ENCODE assay signal across 8 cellular contexts in genomic region chr6:87407531-87407895, GRCh38. TPM values are rescaled to one million over a fixed set of nuclear protein-coding genes. Genes with fewer than 3 reads are reported as not detected.
DNase-seq lines count a peak whose midpoint lies in the region; ATAC-seq, FAIRE-seq and TF ChIP-seq lines count a peak whose summit lies in the region.

No MANE protein-coding gene starts in this region.

- no peaks in the 10 kb centered on the region for H3K36me3 ChIP-seq in heart left ventricle

- peak overlapping the region; percentile 67 for H3K27ac Mint-ChIP-seq in activated T-helper 17 cell treated with anti-CD3 and anti-CD28 coated beads, Interleukin-2, amount 50 U/mL, for 72 hours
- peak overlapping the region; percentile 46 for H3K27ac Mint-ChIP-seq in progenitor cell of endocrine pancreas

- H3K27me3 Mint-ChIP-seq in activated T-helper 17 cell treated with anti-CD3 and anti-CD28 coated beads, Interleukin-2, amount 50 U/mL, for 72 hours, result peaks cover 12% of the 10 kb centered on the region
- H3K27me3 Mint-ChIP-seq in progenitor cell of endocrine pancreas, result peaks cover 6% of the 10 kb centered on the region

- TF ChIP-seq CTCF in heart left ventricle (IDR thresholded peaks at IDR 0.05), result no peak
- no peak for TF ChIP-seq CTCF in progenitor cell of endocrine pancreas (IDR thresholded peaks at IDR 0.05; ENCODE audit: unreplicated experiment)

- no peak for TF ChIP-seq POLR2A in H54 (IDR thresholded peaks at IDR 0.05; ENCODE audit: low read depth, low read length)
- TF ChIP-seq POLR2A in heart left ventricle (IDR thresholded peaks at IDR 0.05), result no peak

- intact Hi-C loops in heart left ventricle (cut with DNase I), result loop anchor here in 4 of 10 donors (5.0 to 10.0 kb wide), 4 partner anchors 65 to 1730 kb away; partner anchors contain the start of genes SLC35A1 (in 2 of the 4) and ZNF292 (in 2 of the 4)

- H3K4me3 ChIP-seq in heart left ventricle, result peak overlapping the region; percentile 54 to 97 (median 91)

- 0% methylated on average over 10 of the region's 10 CpGs for WGBS in heart left ventricle, 4 donors

- H3K36me3 Mint-ChIP-seq in activated T-helper 17 cell treated with anti-CD3 and anti-CD28 coated beads, Interleukin-2, amount 50 U/mL, for 72 hours (ENCODE audit: low read depth), result no peaks in the 10 kb centered on the region
- no peaks in the 10 kb centered on the region for H3K36me3 Mint-ChIP-seq in progenitor cell of endocrine pancreas (ENCODE audit: insufficient read depth)

- DNase-seq in NCI-H187 treated with DMSO at 0.1 percent for 48 hours (lab: John Stamatoyannopoulos, UW), result peak; percentile 28
- no peak for DNase-seq in NCI-H187 (lab: John Stamatoyannopoulos, UW)
- DNase-seq in H54 (ENCODE audit: insufficient read length, low spot score), result peak; percentile 12
- DNase-seq in NCI-H1417 (lab: John Stamatoyannopoulos, UW), result peak in 2 of 3 experiments; percentile 75 to 88
- peak in 3 of 5 donors; percentile 48 to 52 (median 49) for DNase-seq in heart left ventricle
- no peak for DNase-seq in progenitor cell of endocrine pancreas (ENCODE audit: low spot score, unreplicated experiment)

- H3K9me3 Mint-ChIP-seq in activated T-helper 17 cell treated with anti-CD3 and anti-CD28 coated beads, Interleukin-2, amount 50 U/mL, for 72 hours, result no peaks in the 10 kb centered on the region
- H3K9me3 Mint-ChIP-seq in progenitor cell of endocrine pancreas (ENCODE audit: low read depth), result no peaks in the 10 kb centered on the region

- H3K27ac ChIP-seq in heart left ventricle, result peak overlapping the region in 11 of 12 donors; percentile 44 to 88 (median 79)

- no peak for FAIRE-seq in H54 (lab: Jason Lieb, UNC)

- no peaks in the 10 kb centered on the region for H3K27me3 ChIP-seq in heart left ventricle

- no peaks in the 10 kb centered on the region for H3K9me3 ChIP-seq in heart left ventricle

- peak overlapping the region; percentile 79 for H3K4me3 Mint-ChIP-seq in activated T-helper 17 cell treated with anti-CD3 and anti-CD28 coated beads, Interleukin-2, amount 50 U/mL, for 72 hours
- peak overlapping the region; percentile 91 for H3K4me3 Mint-ChIP-seq in progenitor cell of endocrine pancreas (ENCODE audit: low read depth)

- H3K4me1 Mint-ChIP-seq in activated T-helper 17 cell treated with anti-CD3 and anti-CD28 coated beads, Interleukin-2, amount 50 U/mL, for 72 hours, result no peaks in the 10 kb centered on the region
- H3K4me1 Mint-ChIP-seq in progenitor cell of endocrine pancreas (ENCODE audit: low read depth), result peaks cover 2% of the 10 kb centered on the region

- ATAC-seq in activated T-helper 17 cell treated with anti-CD3 and anti-CD28 coated beads, Interleukin-2, amount 50 U/mL, for 72 hours (replicated peaks), result peak; percentile 30
- ATAC-seq in heart left ventricle (peak; percentile 22 to 63 (median 58)), HG03108 (IDR thresholded peaks at IDR 0.05; ENCODE audit: unreplicated experiment) (no peak)

- peaks cover 0 to 11% (median 5%) of the 10 kb centered on the region in 12 donors for H3K4me1 ChIP-seq in heart left ventricle

RNA-seq across cellular contexts. Expression of gene CFAP206, which starts 0.3 kb away (rescaled TPM):
- not detected for total RNA-seq in activated T-helper 17 cell treated with anti-CD3 and anti-CD28 coated beads, Interleukin-2, amount 50 U/mL, for 72 hours
- total RNA-seq in heart left ventricle (under 1 TPM in 7 of 9 donors, not detected in 2; 0.12 to 0.41 (median 0.23) TPM), progenitor cell of endocrine pancreas (1.2 and 1.5 TPM in 2 replicates)
- under 1 TPM; 0.19 to 0.33 TPM for polyA plus RNA-seq in heart left ventricle

Comparison
In these comparisons a context has a peak if more than half of its experiments do, and no peak if none do; other contexts are left out.
1. DNase-seq: peak in NCI-H187 treated with DMSO at 0.1 percent for 48 hours (single experiment), H54 (single experiment), NCI-H1417 (2 of 3) and heart left ventricle (3 of 5); none in NCI-H187 (0 of 2) and progenitor cell of endocrine pancreas (single experiment).